14 cellular contexts compared by ENCODE assay signal in the genomic region with DNA sequence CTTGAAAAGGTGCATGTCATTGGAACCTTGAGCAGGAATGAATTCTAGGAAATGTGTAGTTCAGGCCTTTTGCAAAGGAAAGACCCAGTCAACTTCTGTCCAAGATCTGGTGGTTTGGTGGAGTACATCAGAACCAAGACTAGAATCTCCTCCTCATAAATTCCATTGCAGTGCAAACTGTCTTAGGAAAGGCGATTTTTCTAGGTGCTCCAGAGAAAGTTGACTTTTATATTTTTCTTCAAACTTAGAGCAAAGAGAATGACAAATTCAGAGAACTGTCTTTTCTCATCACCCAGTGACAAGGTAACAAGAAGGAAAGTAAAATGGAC. TPM values are rescaled to one million over a fixed set of nuclear protein-coding genes. Genes with fewer than 3 reads are reported as not detected.
A peak's percentile ranks its signal among the peaks of the same experiment; 100 is the strongest.
DNase-seq lines count a peak whose midpoint lies in the region; ATAC-seq and TF ChIP-seq lines count a peak whose summit lies in the region.
"Had no signal": no experiment of that assay in that cellular context is flagged by ENCODE, and none has a peak within 500 bp of the region (broad histone marks: within the 10 kb centered on the region; RNA-seq: fewer than 3 reads in every experiment).

No MANE protein-coding gene starts in this region.

- H3K9me3 Mint-ChIP-seq in chondrocyte (ENCODE audit: low read depth) (no peaks in the 10 kb centered on the region), nephron (no peaks in the 10 kb centered on the region)

- H3K9ac ChIP-seq in MM.1S (ENCODE audit: low read length) = no peak overlapping the region

- H3K4me2 ChIP-seq in MM.1S (ENCODE audit: low read depth, low read length) = peak overlapping the region; percentile 73

- H3K27ac Mint-ChIP-seq in chondrocyte (ENCODE audit: unreplicated experiment) (peak overlapping the region; percentile 84), nephron (peak overlapping the region; percentile 91 to 98 (median 95))
- H3K27ac Mint-ChIP-seq: activated CD4-positive, alpha-beta T cell treated with anti-CD3 and anti-CD28 coated beads for 36 hours had no signal

- H3K36me3 Mint-ChIP-seq in chondrocyte (ENCODE audit: low read depth) (no peaks in the 10 kb centered on the region), nephron (ENCODE audit: low read depth) (peaks cover 17% of the 10 kb centered on the region)

- no peaks in the 10 kb centered on the region for H3K27me3 Mint-ChIP-seq in chondrocyte (ENCODE audit: low read depth)
- peaks cover 3% of the 10 kb centered on the region for H3K27me3 Mint-ChIP-seq in nephron (ENCODE audit: low read depth)
- H3K27me3 Mint-ChIP-seq: activated CD4-positive, alpha-beta T cell treated with anti-CD3 and anti-CD28 coated beads for 36 hours; naive thymus-derived CD4-positive, alpha-beta T cell had no signal

- no peak overlapping the region for H3K4me3 Mint-ChIP-seq in chondrocyte (ENCODE audit: unreplicated experiment)
- H3K4me3 Mint-ChIP-seq in nephron = no peak overlapping the region
- H3K4me3 Mint-ChIP-seq: activated CD4-positive, alpha-beta T cell treated with anti-CD3 and anti-CD28 coated beads for 36 hours had no signal

- H3K4me1 Mint-ChIP-seq in chondrocyte (ENCODE audit: low read depth) (peaks cover 28% of the 10 kb centered on the region), nephron (peaks cover 23% of the 10 kb centered on the region)

- no peaks in the 10 kb centered on the region for H3K79me2 ChIP-seq in ACC112 (ENCODE audit: control insufficient read depth, insufficient read depth, low read length, unreplicated experiment)
- no peaks in the 10 kb centered on the region for H3K79me2 ChIP-seq in MM.1S (ENCODE audit: low read length)

- H3K4me3 ChIP-seq in ACC112 (ENCODE audit: low read depth, low read length) (0 out of 2 replicates have a peak overlapping the region, but pooled peaks have one; percentile 9), MM.1S (ENCODE audit: low read length) (no peak overlapping the region), MG63 (no peak overlapping the region)
- H3K4me3 ChIP-seq: psoas muscle, thoracic aorta had no signal

- no peaks in the 10 kb centered on the region for H4K20me1 ChIP-seq in MM.1S (ENCODE audit: insufficient read depth, low read length)

- ATAC-seq in HG03095 (IDR thresholded peaks at IDR 0.05; ENCODE audit: unreplicated experiment) = no peak

- H3K27me3 ChIP-seq in ACC112 (ENCODE audit: insufficient read depth, low read length) (no peaks in the 10 kb centered on the region), MM.1S (replicated peaks; ENCODE audit: insufficient read depth, low read length) (no peaks in the 10 kb centered on the region), MG63 (no peaks in the 10 kb centered on the region)

- H3K9me3 ChIP-seq in MM.1S (replicated peaks; ENCODE audit: insufficient read depth, low read length) (no peaks in the 10 kb centered on the region), MG63 (no peaks in the 10 kb centered on the region; the same call in 1 of the 2 replicates)
- H3K9me3 ChIP-seq: psoas muscle, thoracic aorta had no signal

- H3K4me1 ChIP-seq in ACC112 (ENCODE audit: control insufficient read depth, insufficient read depth, low read length, unreplicated experiment) (peaks cover 27% of the 10 kb centered on the region), MM.1S (ENCODE audit: low read length) (peaks cover 28% of the 10 kb centered on the region)

- DNase-seq in MM.1S (no peak), chondrocyte (ENCODE audit: low spot score) (no peak), MG63 (no peak), NCI-H748 treated with DMSO at 0.1 percent for 48 hours (lab: John Stamatoyannopoulos, UW) (no peak), NCI-H1436 treated with DMSO at 0.1 percent for 48 hours (lab: John Stamatoyannopoulos, UW) (no peak)
- DNase-seq: naive thymus-derived CD4-positive, alpha-beta T cell; NCI-H2081; NCI-H526 treated with DMSO at 0.1 percent for 48 hours had no signal

- no peaks in the 10 kb centered on the region for H3K36me3 ChIP-seq in ACC112 (ENCODE audit: insufficient read depth, low read length)
- H3K36me3 ChIP-seq in MM.1S (replicated peaks; ENCODE audit: insufficient read depth, low read length) = no peaks in the 10 kb centered on the region
- no peaks in the 10 kb centered on the region for H3K36me3 ChIP-seq in MG63
- H3K36me3 ChIP-seq: thoracic aorta had no signal

- H2AFZ ChIP-seq in ACC112 (ENCODE audit: low read length, unreplicated experiment) (no peak overlapping the region), MM.1S (ENCODE audit: low read length) (no peak overlapping the region)

- no peaks in the 10 kb centered on the region for H3K9me2 ChIP-seq in MM.1S (replicated peaks; ENCODE audit: insufficient read depth, low read length)

- H3F3A ChIP-seq in MM.1S (ENCODE audit: insufficient read depth, low read length) = peaks cover 25% of the 10 kb centered on the region

- H3K27ac ChIP-seq in ACC112 (ENCODE audit: low read depth, low read length) (peak overlapping the region; percentile 82), MM.1S (ENCODE audit: low read length) (peak overlapping the region; percentile 83; the same call in 1 of the 2 replicates)
- H3K27ac ChIP-seq: thoracic aorta had no signal

- TF ChIP-seq CTCF in MM.1S (IDR thresholded peaks at IDR 0.05; ENCODE audit: low read length) (no peak), chondrocyte (IDR thresholded peaks at IDR 0.05) (no peak), nephron (IDR thresholded peaks at IDR 0.05; ENCODE audit: unreplicated experiment in 3 of 3) (no peak)

RNA-seq across cellular contexts. Expression of a gene that starts 50.0 kb away (rescaled TPM):
- total RNA-seq in chondrocyte = 5.9 to 13.1 TPM (median 10.1 TPM) in 3 replicates
- total RNA-seq in MG63 (2014; rRNA removed; shearing (Covaris generic); ENCODE audit: low replicate concordance) = 0.20 and 0.49 TPM in 2 replicates
